8 cellular contexts compared by ENCODE assay signal in genomic region chr18:56651771-56652092, GRCh38. TPM values are rescaled to one million over a fixed set of nuclear protein-coding genes. Genes with fewer than 3 reads are reported as not detected.
DNase-seq lines count a peak whose midpoint lies in the region; ATAC-seq and TF ChIP-seq lines count a peak whose summit lies in the region.

No MANE protein-coding gene starts in this region.

- POLR2A ChIA-PET in MCF 10A (lab: Yijun Ruan, JAX) = interaction anchor here (1.0 to 4.2 kb wide), 2 partner anchors 12 to 40 kb away, joined by 3 to 71 read pairs; partner anchors contain the start of gene TXNL1

- 39 to 40% methylated on average over 2 of the region's 5 CpGs for WGBS in mesodermal cell (ENCODE audit: insufficient coverage in 2 of 2), 2 experiments

- peaks cover 77% of the 10 kb centered on the region for H3K4me1 Mint-ChIP-seq in stimulated activated naive CD8-positive, alpha-beta T cell treated with anti-CD3 and anti-CD28 coated beads, Interleukin-15, Interleukin-2, amounts not matched to agents 100 ng/mL and 50 ng/mL, for 24 hours (ENCODE audit: low read depth)
- peaks cover 19% of the 10 kb centered on the region for H3K4me1 Mint-ChIP-seq in MCF 10A (ENCODE audit: insufficient read depth, unreplicated experiment)

- peak overlapping the region; percentile 98 for H3K4me3 Mint-ChIP-seq in stimulated activated naive CD8-positive, alpha-beta T cell treated with anti-CD3 and anti-CD28 coated beads, Interleukin-15, Interleukin-2, amounts not matched to agents 100 ng/mL and 50 ng/mL, for 24 hours
- peak overlapping the region; percentile 77 for H3K4me3 Mint-ChIP-seq in MCF 10A (ENCODE audit: unreplicated experiment)

- TSS peak; percentile 45 for BruUV-seq in MCF 10A (replicated peaks; lab: Mats Ljungman, UMichigan)

- no peaks in the 10 kb centered on the region for H3K4me1 ChIP-seq in mesodermal cell (ENCODE audit: control insufficient read depth, insufficient read depth, low read length, poor library complexity, severe bottlenecking)

- peak overlapping the region; percentile 97 for H3K27ac Mint-ChIP-seq in stimulated activated naive CD8-positive, alpha-beta T cell treated with anti-CD3 and anti-CD28 coated beads, Interleukin-15, Interleukin-2, amounts not matched to agents 100 ng/mL and 50 ng/mL, for 24 hours
- no peak overlapping the region for H3K27ac Mint-ChIP-seq in MCF 10A (ENCODE audit: low read depth, unreplicated experiment)

- H3K36me3 Mint-ChIP-seq in stimulated activated naive CD8-positive, alpha-beta T cell treated with anti-CD3 and anti-CD28 coated beads, Interleukin-15, Interleukin-2, amounts not matched to agents 100 ng/mL and 50 ng/mL, for 24 hours (ENCODE audit: low read depth) = peaks cover 7% of the 10 kb centered on the region
- H3K36me3 Mint-ChIP-seq in MCF 10A (ENCODE audit: insufficient read depth, unreplicated experiment) = no peaks in the 10 kb centered on the region

- DNase-seq in stimulated activated naive CD8-positive, alpha-beta T cell treated with anti-CD3 and anti-CD28 coated beads, Interleukin-15, Interleukin-2, amounts not matched to agents 100 U/mL and 50 U/mL, for 24 hours = no peak
- DNase-seq in MCF 10A (ENCODE audit: unreplicated experiment) (no peak), SW480 (ENCODE audit: low spot score) (no peak), cerebellum (ENCODE audit: low spot score) (no peak)
- no peak for DNase-seq in activated CD8-positive, alpha-beta memory T cell treated with anti-CD3 and anti-CD28 coated beads for 24 hours

- no peaks in the 10 kb centered on the region for H3K9me3 ChIP-seq in mesodermal cell (ENCODE audit: control insufficient read depth, low read length)

- intact Hi-C loops in MCF 10A (cut with micrococcal nuclease) = no loop called here

- no peaks in the 10 kb centered on the region for H3K27me3 Mint-ChIP-seq in stimulated activated naive CD8-positive, alpha-beta T cell treated with anti-CD3 and anti-CD28 coated beads, Interleukin-15, Interleukin-2, amounts not matched to agents 100 ng/mL and 50 ng/mL, for 24 hours
- H3K27me3 Mint-ChIP-seq in MCF 10A (ENCODE audit: insufficient read depth, unreplicated experiment) = no peaks in the 10 kb centered on the region

- H3K36me3 ChIP-seq in mesodermal cell (ENCODE audit: control insufficient read depth, insufficient read depth, low read length) = no peaks in the 10 kb centered on the region

- CTCF ChIA-PET in MCF 10A (lab: Yijun Ruan, JAX) = interaction anchor here (0.6 kb wide), 1 partner anchor 820 kb away, joined by 3 read pairs; no protein-coding TSS in a partner anchor

- H3K9me3 Mint-ChIP-seq in stimulated activated naive CD8-positive, alpha-beta T cell treated with anti-CD3 and anti-CD28 coated beads, Interleukin-15, Interleukin-2, amounts not matched to agents 100 ng/mL and 50 ng/mL, for 24 hours = no peaks in the 10 kb centered on the region
- H3K9me3 Mint-ChIP-seq in MCF 10A (ENCODE audit: unreplicated experiment) = no peaks in the 10 kb centered on the region

- no peak for ATAC-seq in stimulated activated naive CD8-positive, alpha-beta T cell treated with anti-CD3 and anti-CD28 coated beads, Interleukin-15, Interleukin-2, amounts not matched to agents 100 U/mL and 50 U/mL, for 24 hours
- ATAC-seq in GM21825 (IDR thresholded peaks at IDR 0.05; ENCODE audit: unreplicated experiment) = no peak

- TF ChIP-seq CTCF in MCF 10A (IDR thresholded peaks at IDR 0.05; ENCODE audit: unreplicated experiment) = no peak

- no peak overlapping the region for H3K27ac ChIP-seq in mesodermal cell (ENCODE audit: low read depth, low read length, severe bottlenecking)

- H3K4me3 ChIP-seq in mesodermal cell (ENCODE audit: extremely low read depth, insufficient read depth, low read length, poor library complexity, severe bottlenecking) = peak overlapping the region; percentile 86

RNA-seq across cellular contexts. Expression of gene WDR7, which starts 0.6 kb away (rescaled TPM):
- 12.6 and 17.3 TPM in 2 replicates for total RNA-seq in MCF 10A (2022)
- polyA plus RNA-seq in mesodermal cell (2013, experiment 1 of 2) = 8.0 TPM
- polyA plus RNA-seq in mesodermal cell (2013, experiment 2 of 2) = 6.6 TPM
- 87.1 TPM for total RNA-seq in cerebellum

RNA-seq across cellular contexts. Expression of gene TXNL1, which starts 13.3 kb away (rescaled TPM):
- total RNA-seq in MCF 10A (2022) = 86.6 and 97.4 TPM in 2 replicates
- polyA plus RNA-seq in mesodermal cell (2013, experiment 1 of 2) = 82.6 TPM
- polyA plus RNA-seq in mesodermal cell (2013, experiment 2 of 2) = 90.4 TPM
- total RNA-seq in cerebellum = 40.5 TPM
